ENCODE assay signal across 24 cellular contexts in genomic region chr2:196711625-196712024, GRCh38.
DNase-seq lines count a peak whose midpoint lies in the region; ATAC-seq and FAIRE-seq lines count a peak whose summit lies in the region.
"Had no signal": no experiment of that assay in that cellular context is flagged by ENCODE, and none has a peak within 500 bp of the region (broad histone marks: within the 10 kb centered on the region; RNA-seq: fewer than 3 reads in every experiment).

No MANE protein-coding gene starts in this region.

- ATAC-seq in GM19467 (IDR thresholded peaks at IDR 0.05; ENCODE audit: unreplicated experiment): no peak
- ATAC-seq: GM12878 had no signal

- DNase-seq in LHCN-M2 (ENCODE audit: low read depth) (peak; percentile 6), RCC 7860 (ENCODE audit: low spot score) (no peak), myocyte (ENCODE audit: low read depth) (peak; percentile 14), NCI-H1694 treated with DMSO at 0.1 percent for 48 hours (lab: John Stamatoyannopoulos, UW) (no peak)
- DNase-seq in activated CD8-positive, alpha-beta memory T cell treated with anti-CD3 and anti-CD28 coated beads, Interleukin-2, amount 50 U/mL, for 48 hours: no peak
- DNase-seq: 8988T; ACHN; BE2C; C1 segment of cervical spinal cord; CD4-positive, alpha-beta memory T cell; CD4-positive, CD25-positive, alpha-beta regulatory T cell; CD8-positive, alpha-beta memory T cell; COR-L47; DMS 273 treated with DMSO at 0.1 percent for 48 hours; DMS153; DMS53; DMS79; DND-41; EL; GDM1 had no signal

- peak; percentile 2 for FAIRE-seq in RCC 7860 (lab: Jason Lieb, UNC)
- FAIRE-seq: GM12878, GM12892, GM18507 had no signal

Comparison
In these comparisons a context has a peak if more than half of its experiments do, and no peak if none do; other contexts are left out.
1. DNase-seq: peak in LHCN-M2 (single experiment) and myocyte (single experiment); none in RCC 7860 (single experiment), activated CD8-positive, alpha-beta memory T cell treated with anti-CD3 and anti-CD28 coated beads, Interleukin-2, amount 50 U/mL, for 48 hours (single experiment) and NCI-H1694 treated with DMSO at 0.1 percent for 48 hours (single experiment).